11 cellular contexts compared by ENCODE assay signal in the genomic region with DNA sequence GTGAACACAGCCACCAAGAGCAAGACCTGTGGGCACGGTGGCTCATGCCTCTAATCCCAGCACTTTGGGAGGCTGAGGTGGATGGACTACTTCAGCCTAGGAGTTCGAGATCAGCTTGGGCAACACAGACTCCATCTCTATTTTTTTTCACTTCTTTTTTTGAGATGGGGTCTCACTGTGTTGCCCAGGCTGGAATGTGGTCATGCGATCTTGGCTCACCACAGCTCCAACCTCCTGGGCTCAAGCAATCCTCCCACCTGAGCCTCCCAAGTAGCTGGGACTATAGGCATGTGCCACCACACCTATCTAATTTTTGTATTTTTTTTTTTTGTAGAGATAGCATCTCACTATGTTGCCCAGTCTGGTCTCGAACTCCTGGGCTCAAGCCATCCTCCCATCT.
"Had no signal": no experiment of that assay in that cellular context is flagged by ENCODE, and none has a peak within 500 bp of the region (broad histone marks: within the 10 kb centered on the region; RNA-seq: fewer than 3 reads in every experiment).

No MANE protein-coding gene starts in this region.

- H3K4me1 ChIP-seq: HAP-1 had no signal

- H3K27ac Mint-ChIP-seq: GM23338, H9, HFFc6 had no signal

- FAIRE-seq: H1, H54 had no signal

- H3K36me3 ChIP-seq: HAP-1 had no signal

- H3K9me3 ChIP-seq: HAP-1 had no signal

- H3K4me3 ChIP-seq: GM23248, GM23338, HAP-1 had no signal

- H3K9ac ChIP-seq: GM23248 had no signal

- ATAC-seq: GM23338, HCT116 had no signal

- H2AFZ ChIP-seq: GM23248, GM23338 had no signal

- DNase-seq: GM23248, GOT3, H7, H9, HCEC 1CT, HFFc6 had no signal

- H3K27ac ChIP-seq: GM23248 had no signal

- H3K4me3 Mint-ChIP-seq: GM23338, H9, HFFc6 had no signal

- H3K4me2 ChIP-seq: GM23338 had no signal
